1 cellular context compared by ENCODE assay signal in genomic region chr10:62618576-62619408, GRCh38.
A peak's percentile ranks its signal among the peaks of the same experiment; 100 is the strongest.
TF ChIP-seq lines count a peak whose summit lies in the region.

No MANE protein-coding gene starts in this region.

TF ChIP-seq in GM12878, 131 proteins besides CTCF, POLR2A, EP300 and RAD21 (continued from another document):
- TF ChIP-seq REST (IDR thresholded peaks at IDR 0.05; ENCODE audit: low read depth, low read length) (no peak), ASH2L (IDR thresholded peaks at IDR 0.05; ENCODE audit: borderline replicate concordance, low read depth) (no peak), NRF1 (conservative IDR thresholded peaks at IDR 0.05; ENCODE audit: low read depth, low read length) (no peak), PBX3 (IDR thresholded peaks at IDR 0.05; ENCODE audit: insufficient replicate concordance, low read depth, low read length) (no peak), POU2F2 (IDR thresholded peaks at IDR 0.05; ENCODE audit: borderline replicate concordance, low read depth, low read length) (0 out of 3 replicates have a peak, but pooled peaks have one; percentile 16), CHD1 (IDR thresholded peaks at IDR 0.05; ENCODE audit: low read depth, low read length) (no peak), IRF5 (IDR thresholded peaks at IDR 0.05; ENCODE audit: borderline replicate concordance) (no peak), IRF4 (IDR thresholded peaks at IDR 0.05; ENCODE audit: low read depth, low read length) (no peak), ZBTB33 (IDR thresholded peaks at IDR 0.05) (no peak), MEF2A (IDR thresholded peaks at IDR 0.05; ENCODE audit: insufficient read depth, low read depth, low read length) (no peak), IKZF1 (conservative IDR thresholded peaks at IDR 0.05) (peak; percentile 63), ZNF687 (IDR thresholded peaks at IDR 0.05) (0 out of 2 replicates have a peak, but pooled peaks have one; percentile 33), NBN (IDR thresholded peaks at IDR 0.05) (no peak), TCF3 (IDR thresholded peaks at IDR 0.05; ENCODE audit: borderline replicate concordance, insufficient read depth, low read depth, low read length) (peak; percentile 63; the same call in 1 of the 2 replicates), PKNOX1 (IDR thresholded peaks at IDR 0.05) (no peak), CHD4 (IDR thresholded peaks at IDR 0.05) (no peak), NKRF (conservative IDR thresholded peaks at IDR 0.05) (0 out of 2 replicates have a peak, but pooled peaks have one; percentile 10), NR2C1 (IDR thresholded peaks at IDR 0.05) (no peak), SPI1 (IDR thresholded peaks at IDR 0.05; ENCODE audit: borderline replicate concordance, insufficient read depth, low read depth, low read length) (peak; percentile 71), JUND (IDR thresholded peaks at IDR 0.05; ENCODE audit: low read depth, low read length) (no peak), NFIC (IDR thresholded peaks at IDR 0.05; ENCODE audit: low read depth, low read length) (peak; percentile 40; the same call in 1 of the 2 replicates), NFXL1 (IDR thresholded peaks at IDR 0.05; ENCODE audit: borderline replicate concordance) (no peak), SREBF2 (IDR thresholded peaks at IDR 0.05; ENCODE audit: low read length) (no peak)
